28 cellular contexts compared by ENCODE assay signal in genomic region chr9:3677541-3677940, GRCh38.
"Had no signal": no experiment of that assay in that cellular context is flagged by ENCODE, and none has a peak within 500 bp of the region (broad histone marks: within the 10 kb centered on the region; RNA-seq: fewer than 3 reads in every experiment).

No MANE protein-coding gene starts in this region.

- H3K27me3 ChIP-seq: adrenal gland, body of pancreas, esophagus muscularis mucosa, gastroesophageal sphincter, heart right ventricle had no signal

- H3K27ac ChIP-seq: adrenal gland, body of pancreas, esophagus muscularis mucosa, foreskin keratinocyte, gastroesophageal sphincter, heart right ventricle had no signal

- H3K4me3 ChIP-seq: adrenal gland, body of pancreas, esophagus muscularis mucosa, gastroesophageal sphincter, heart right ventricle had no signal

- ATAC-seq: activated CD8-positive, alpha-beta T cell treated with anti-CD3 and anti-CD28 coated beads for 36 hours; activated naive CD8-positive, alpha-beta T cell treated with anti-CD3 and anti-CD28 coated beads, Interleukin-2, amount 50 U/mL, for 24 hours; body of pancreas; effector memory CD8-positive, alpha-beta T cell; foreskin keratinocyte; gastroesophageal sphincter; heart right ventricle; WTC11 had no signal

- DNase-seq: activated CD4-positive, alpha-beta T cell treated with anti-CD3 and anti-CD28 coated beads for 1 hour; activated CD4-positive, alpha-beta T cell treated with anti-CD3 and anti-CD28 coated beads for 48 hours; activated CD4-positive, alpha-beta T cell treated with anti-CD3 and anti-CD28 coated beads, Interleukin-2, amount 50 U/mL, for 1 hour; activated CD4-positive, alpha-beta T cell treated with anti-CD3 and anti-CD28 coated beads, Interleukin-2, amount 50 U/mL, for 48 hours; activated CD8-positive, alpha-beta memory T cell treated with anti-CD3 and anti-CD28 coated beads for 24 hours; activated CD8-positive, alpha-beta T cell treated with anti-CD3 and anti-CD28 coated beads for 36 hours; activated effector memory CD4-positive, alpha-beta T cell treated with anti-CD3 and anti-CD28 coated beads, Interleukin-2, amount 50 U/mL, for 16 hours; activated naive CD4-positive, alpha-beta T cell treated with anti-CD3 and anti-CD28 coated beads for 36 hours; activated naive CD8-positive, alpha-beta T cell treated with anti-CD3 and anti-CD28 coated beads for 36 hours; activated naive CD8-positive, alpha-beta T cell treated with anti-CD3 and anti-CD28 coated beads, Interleukin-2, amount 50 U/mL, for 24 hours; activated T-cell treated with anti-CD3 and anti-CD28 coated beads, Interleukin-2, amount 50 U/mL, for 48 hours; adrenal gland; amygdala; aorta; body of pancreas; central memory CD4-positive, alpha-beta T cell; cortex of kidney; dermis blood vessel endothelial cell; effector CD4-positive, alpha-beta T cell; effector memory CD8-positive, alpha-beta T cell; erythroblast; foreskin keratinocyte; heart right ventricle; T-helper 2 cell had no signal

- H3K4me1 ChIP-seq: adrenal gland, body of pancreas, esophagus muscularis mucosa, foreskin keratinocyte, gastroesophageal sphincter, heart right ventricle had no signal

- FAIRE-seq: colon had no signal

- H3K36me3 ChIP-seq: adrenal gland, esophagus muscularis mucosa, gastroesophageal sphincter, heart right ventricle had no signal

- H3K9me3 ChIP-seq: adrenal gland, body of pancreas, esophagus muscularis mucosa, gastroesophageal sphincter, heart right ventricle had no signal
